Comparison of ENCODE assay signal across 1 cellular context in genomic region chr16:67014641-67015315, GRCh38.
TF ChIP-seq lines count a peak whose summit lies in the region.

No MANE protein-coding gene starts in this region.

TF ChIP-seq in A549, 52 proteins besides CTCF, POLR2A, EP300 and RAD21 (continued from another document):
- TF ChIP-seq FOXS1 (CRISPR knock-in tag; IDR thresholded peaks at IDR 0.05) = no peak
- no peak; the same call in 2 of the 3 replicates for TF ChIP-seq SMC3 (IDR thresholded peaks at IDR 0.05)
- no peak for TF ChIP-seq ZC3H11A (IDR thresholded peaks at IDR 0.05)
- no peak for TF ChIP-seq PHF8 (IDR thresholded peaks at IDR 0.05; ENCODE audit: borderline replicate concordance, low read depth)
- no peak for TF ChIP-seq KDM5A (IDR thresholded peaks at IDR 0.05)
- TF ChIP-seq HDAC2 (IDR thresholded peaks at IDR 0.05) = no peak
- TF ChIP-seq MAZ (IDR thresholded peaks at IDR 0.05; ENCODE audit: borderline replicate concordance, low read depth, low read length) = no peak
